ENCODE assay signal across 8 cellular contexts in genomic region chr17:75896360-75897075, GRCh38. TPM values are rescaled to one million over a fixed set of nuclear protein-coding genes. Genes with fewer than 3 reads are reported as not detected.
DNase-seq lines count a peak whose midpoint lies in the region; ATAC-seq, FAIRE-seq and TF ChIP-seq lines count a peak whose summit lies in the region.

Gene TRIM65, minus strand, starts transcription at chr17:75896951. Its CDS starts 14 bp downstream, at chr17:75896937.

- H3K27ac ChIP-seq in CD4-positive, alpha-beta memory T cell (ENCODE audit: low read depth, low read length) = peak within 1 kb of the TSS; percentile 55
- H3K27ac ChIP-seq in fibroblast of lung (ENCODE audit: insufficient read depth, low read length) = peak within 1 kb of the TSS; percentile 75

- TF ChIP-seq CTCF in fibroblast of lung (conservative IDR thresholded peaks at IDR 0.05 in 1 of 2, IDR thresholded peaks at IDR 0.05 in 1 of 2; ENCODE audit: low read depth in 1 of 2, low read length in 2 of 2) (peak; percentile 15 to 22), natural killer cell (IDR thresholded peaks at IDR 0.05) (peak; percentile 27)

- peak within 1 kb of the TSS; percentile 97 for H3K4me2 ChIP-seq in fibroblast of lung (ENCODE audit: extremely low read depth, insufficient read depth, low read length)

- H3K4me3 ChIP-seq in CD4-positive, alpha-beta memory T cell (ENCODE audit: low read length in 2 of 2) = peak within 1 kb of the TSS; percentile 61 to 64
- peak within 1 kb of the TSS; percentile 59 to 84 (median 70) for H3K4me3 ChIP-seq in fibroblast of lung (replicated peaks in 1 of 4; ENCODE audit: control extremely low read depth in 1 of 4, insufficient read depth in 1 of 4, low read depth in 3 of 4, low read length in 4 of 4)

- no peaks in the 10 kb centered on the region for H3K9me3 Mint-ChIP-seq in CD4-positive, alpha-beta memory T cell
- H3K9me3 Mint-ChIP-seq in activated T-helper 1 cell treated with anti-CD3 and anti-CD28 coated beads, Interleukin-12 subunit alpha, Interleukin-12 subunit beta, Interleukin-2, Interleukin-4 antibody, amounts not matched to agents 30 ng/mL and 10 ng/mL and 1 ng/mL, durations not matched to agents 14 hours and 24 hours and 36 hours = no peaks in the 10 kb centered on the region
- no peaks in the 10 kb centered on the region for H3K9me3 Mint-ChIP-seq in natural killer cell

- H3K27me3 Mint-ChIP-seq in CD4-positive, alpha-beta memory T cell = no peaks in the 10 kb centered on the region
- H3K27me3 Mint-ChIP-seq in activated T-helper 1 cell treated with anti-CD3 and anti-CD28 coated beads, Interleukin-12 subunit alpha, Interleukin-12 subunit beta, Interleukin-2, Interleukin-4 antibody, amounts not matched to agents 30 ng/mL and 10 ng/mL and 1 ng/mL, durations not matched to agents 14 hours and 24 hours and 36 hours (ENCODE audit: insufficient read depth) = no peaks in the 10 kb centered on the region
- H3K27me3 Mint-ChIP-seq in natural killer cell (ENCODE audit: low read depth in 2 of 2) = no peaks in the 10 kb centered on the region

- H3K4me3 Mint-ChIP-seq in CD4-positive, alpha-beta memory T cell = peak within 1 kb of the TSS; percentile 82 to 90 (median 86)
- H3K4me3 Mint-ChIP-seq in activated T-helper 1 cell treated with anti-CD3 and anti-CD28 coated beads, Interleukin-12 subunit alpha, Interleukin-12 subunit beta, Interleukin-2, Interleukin-4 antibody, amounts not matched to agents 30 ng/mL and 10 ng/mL and 1 ng/mL, durations not matched to agents 14 hours and 24 hours and 36 hours = peak within 1 kb of the TSS; percentile 91
- peak within 1 kb of the TSS; percentile 82 for H3K4me3 Mint-ChIP-seq in natural killer cell

- no peaks in the 10 kb centered on the region for H3K9me3 ChIP-seq in CD4-positive, alpha-beta memory T cell (ENCODE audit: control insufficient read depth in 1 of 2, low read length in 2 of 2)
- no peaks in the 10 kb centered on the region for H3K9me3 ChIP-seq in fibroblast of lung (ENCODE audit: control insufficient read depth, insufficient read depth, low read depth, low read length)

- intact Hi-C loops in CD4-positive, alpha-beta memory T cell (cut with micrococcal nuclease) = loop anchor here (1.0 to 2.0 kb wide), 5 partner anchors 8 to 118 kb away; partner anchors contain the start of genes FBF1, MRPL38 and WBP2
- intact Hi-C loops in activated T-helper 1 cell treated with anti-CD3 and anti-CD28 coated beads, Interleukin-12 subunit alpha, Interleukin-12 subunit beta, Interleukin-2, Interleukin-4 antibody, amounts not matched to agents 30 ng/mL and 10 ng/mL and 1 ng/mL, durations not matched to agents 14 hours and 24 hours and 36 hours (cut with micrococcal nuclease) = loop anchor here (1.0 to 5.0 kb wide), 3 partner anchors 8 to 119 kb away; partner anchors contain the start of genes MRPL38 and WBP2
- intact Hi-C loops in natural killer cell (cut with micrococcal nuclease) = no loop called here

- peaks cover 4 to 30% of the 10 kb centered on the region in 2 donors for H3K36me3 Mint-ChIP-seq in CD4-positive, alpha-beta memory T cell
- H3K36me3 Mint-ChIP-seq in activated T-helper 1 cell treated with anti-CD3 and anti-CD28 coated beads, Interleukin-12 subunit alpha, Interleukin-12 subunit beta, Interleukin-2, Interleukin-4 antibody, amounts not matched to agents 30 ng/mL and 10 ng/mL and 1 ng/mL, durations not matched to agents 14 hours and 24 hours and 36 hours (ENCODE audit: low read depth) = peaks cover 21% of the 10 kb centered on the region
- H3K36me3 Mint-ChIP-seq in natural killer cell = no peaks in the 10 kb centered on the region

- CTCF ChIA-PET in CD4-positive, alpha-beta memory T cell (lab: Charles Lee; ENCODE audit: partially characterized antibody) = interaction anchor here (0.5 to 7.1 kb wide), 27 partner anchors 9 to 143 kb away, joined by 3 to 96 read pairs (median 5); partner anchors contain the start of genes GALK1, MRPL38, TRIM47 and UNC13D

- peak; percentile 70 to 79 (median 73) for DNase-seq in CD4-positive, alpha-beta memory T cell
- DNase-seq in HPDE6-E6E7 (ENCODE audit: extremely low spot score) (peak; percentile 71), RCC 7860 (ENCODE audit: low spot score) (peak; percentile 66), fibroblast of lung (ENCODE audit: low read depth in 2 of 2) (peak; percentile 75 to 78), natural killer cell (peak; percentile 77)
- DNase-seq in activated T-helper 1 cell treated with anti-CD3 and anti-CD28 coated beads, Interleukin-12 subunit alpha, Interleukin-12 subunit beta, Interleukin-2, Interleukin-4 antibody, amounts not matched to agents 30 ng/mL and 10 ng/mL and 1 ng/mL, durations not matched to agents 14 hours and 24 hours and 36 hours (ENCODE audit: low spot score) = peak; percentile 73
- DNase-seq in stimulated activated naive CD4-positive, alpha-beta T cell treated with Interleukin-2 at 50 U/mL for 16 hours (lab: John Stamatoyannopoulos, UW) = peak; percentile 74

- H3K27ac Mint-ChIP-seq in CD4-positive, alpha-beta memory T cell = peak within 1 kb of the TSS; percentile 84 to 97 (median 89)
- peak within 1 kb of the TSS; percentile 77 for H3K27ac Mint-ChIP-seq in activated T-helper 1 cell treated with anti-CD3 and anti-CD28 coated beads, Interleukin-12 subunit alpha, Interleukin-12 subunit beta, Interleukin-2, Interleukin-4 antibody, amounts not matched to agents 30 ng/mL and 10 ng/mL and 1 ng/mL, durations not matched to agents 14 hours and 24 hours and 36 hours
- H3K27ac Mint-ChIP-seq in natural killer cell = peak within 1 kb of the TSS; percentile 77 to 84

- peaks cover 12% of the 10 kb centered on the region for H3K79me2 ChIP-seq in fibroblast of lung (ENCODE audit: control insufficient read depth, insufficient read depth, low read length)

- peaks cover 22 to 28% (median 25%) of the 10 kb centered on the region in 4 donors for H3K4me1 Mint-ChIP-seq in CD4-positive, alpha-beta memory T cell
- peaks cover 26% of the 10 kb centered on the region for H3K4me1 Mint-ChIP-seq in activated T-helper 1 cell treated with anti-CD3 and anti-CD28 coated beads, Interleukin-12 subunit alpha, Interleukin-12 subunit beta, Interleukin-2, Interleukin-4 antibody, amounts not matched to agents 30 ng/mL and 10 ng/mL and 1 ng/mL, durations not matched to agents 14 hours and 24 hours and 36 hours (ENCODE audit: low read depth)
- peaks cover 23 to 26% of the 10 kb centered on the region in 2 donors for H3K4me1 Mint-ChIP-seq in natural killer cell

- peak within 1 kb of the TSS; percentile 88 for H3K9ac ChIP-seq in fibroblast of lung (ENCODE audit: insufficient read depth, low read length)

- POLR2A ChIA-PET in CD4-positive, alpha-beta memory T cell (lab: Charles Lee; ENCODE audit: partially characterized antibody) = interaction anchor here (0.5 to 18.1 kb wide), 31 partner anchors 8 to 230 kb away, joined by 3 to 337 read pairs (median 5); partner anchors contain the start of genes ACOX1, CDK3, FBF1 and GALK1

- ATAC-seq in GM19395 (IDR thresholded peaks at IDR 0.05; ENCODE audit: unreplicated experiment) = peak; percentile 62
- peak; percentile 85 to 93 (median 90) for ATAC-seq in natural killer cell

- peak within 1 kb of the TSS; percentile 80 for H2AFZ ChIP-seq in fibroblast of lung (ENCODE audit: low read length)

- H4K20me1 ChIP-seq in fibroblast of lung (ENCODE audit: control insufficient read depth, extremely low read depth, insufficient read depth, low read length) = peaks cover 2% of the 10 kb centered on the region

- peaks cover 25% of the 10 kb centered on the region for H3K36me3 ChIP-seq in CD4-positive, alpha-beta memory T cell (ENCODE audit: insufficient read depth, low read length)
- H3K36me3 ChIP-seq in fibroblast of lung (ENCODE audit: control insufficient read depth, insufficient read depth, low read length) = peaks cover 17% of the 10 kb centered on the region

- H3K4me1 ChIP-seq in CD4-positive, alpha-beta memory T cell (ENCODE audit: insufficient read depth, low read length) = peaks cover 28% of the 10 kb centered on the region
- H3K4me1 ChIP-seq in fibroblast of lung (ENCODE audit: control insufficient read depth, extremely low read depth, insufficient read depth, low read length) = peaks cover 7% of the 10 kb centered on the region

- no peak for FAIRE-seq in RCC 7860 (lab: Jason Lieb, UNC)

- H3K27me3 ChIP-seq in CD4-positive, alpha-beta memory T cell (ENCODE audit: insufficient read depth, low read length) = no peaks in the 10 kb centered on the region
- H3K27me3 ChIP-seq in fibroblast of lung (ENCODE audit: control insufficient read depth, insufficient read depth, low read length) = no peaks in the 10 kb centered on the region

RNA-seq across cellular contexts. Expression of gene TRIM65, which starts in this region (rescaled TPM):
- 10 to 100 TPM; 36.5 to 36.9 TPM for total RNA-seq in CD4-positive, alpha-beta memory T cell
- polyA plus RNA-seq in CD4-positive, alpha-beta memory T cell = 10 to 100 TPM; 17.7 to 28.8 TPM
- total RNA-seq in activated T-helper 1 cell treated with anti-CD3 and anti-CD28 coated beads, Interleukin-12 subunit alpha, Interleukin-12 subunit beta, Interleukin-2, Interleukin-4 antibody, amounts not matched to agents 30 ng/mL and 10 ng/mL and 1 ng/mL, durations not matched to agents 14 hours and 24 hours and 36 hours = 45.0 and 53.7 TPM in 2 replicates
- total RNA-seq in fibroblast of lung = 15.9 and 17.2 TPM in 2 replicates
- polyA plus RNA-seq in fibroblast of lung = 4.3 TPM in 2 replicates
- polyA plus RNA-seq in fibroblast of lung (2012) = 8.2 and 8.6 TPM in 2 replicates
- polyA minus RNA-seq in fibroblast of lung (ENCODE audit: low replicate concordance) = 6.8 and 11.5 TPM in 2 replicates
- total RNA-seq in natural killer cell = 10 to 100 TPM; 19.2 to 26.9 (median 22.5) TPM

Comparison
In these comparisons a context has a peak if more than half of its experiments do, and no peak if none do; other contexts are left out.
1. Peak in every context shown above with its lines: DNase-seq, ATAC-seq, H3K4me3 ChIP-seq and H3K27ac ChIP-seq.